Comparison of ENCODE assay signal across 8 cellular contexts in genomic region chr5:115168829-115169391, GRCh38. TPM values are rescaled to one million over a fixed set of nuclear protein-coding genes. Genes with fewer than 3 reads are reported as not detected.
DNase-seq lines count a peak whose midpoint lies in the region; ATAC-seq and TF ChIP-seq lines count a peak whose summit lies in the region.

No MANE protein-coding gene starts in this region.

- no peaks in the 10 kb centered on the region for H3K9me3 ChIP-seq in HEK293 (ENCODE audit: control insufficient read depth, insufficient read depth, low read depth, low read length)

- no peaks in the 10 kb centered on the region for H3K36me3 Mint-ChIP-seq in osteocyte (ENCODE audit: unreplicated experiment)

- no peak for TF ChIP-seq CTCF in HEK293 (tag by site-specific recombination; IDR thresholded peaks at IDR 0.05)
- TF ChIP-seq CTCF in fibroblast of villous mesenchyme (IDR thresholded peaks at IDR 0.05; ENCODE audit: insufficient read depth, low read depth, low read length) = no peak
- TF ChIP-seq CTCF in osteocyte (IDR thresholded peaks at IDR 0.05) = no peak

- DNase-seq in EL (peak; percentile 17), SW480 (ENCODE audit: low spot score) (peak; percentile 31), fibroblast of villous mesenchyme (ENCODE audit: low read depth) (no peak), osteocyte (ENCODE audit: extremely low spot score, unreplicated experiment) (no peak), HK-2 (ENCODE audit: unreplicated experiment) (no peak), NCI-H2107 (lab: John Stamatoyannopoulos, UW) (no peak)

- H3K4me1 ChIP-seq in HEK293 (ENCODE audit: control insufficient read depth, insufficient read depth, low read length) = peaks cover 4% of the 10 kb centered on the region; the same call in 1 of the 2 replicates

- no peak for ATAC-seq in GM19455 (IDR thresholded peaks at IDR 0.05; ENCODE audit: unreplicated experiment)

- H3K9me3 Mint-ChIP-seq in osteocyte (ENCODE audit: unreplicated experiment) = no peaks in the 10 kb centered on the region

- peak overlapping the region; percentile 94 for H3K4me3 ChIP-seq in HEK293 (ENCODE audit: low read depth, low read length)
- peak overlapping the region; percentile 82 for H3K4me3 ChIP-seq in fibroblast of villous mesenchyme (ENCODE audit: low read depth, low read length)

- CTCF ChIA-PET in HEK293 (lab: Yijun Ruan, JAX) = no interaction called here

- H3K27ac Mint-ChIP-seq in osteocyte (ENCODE audit: unreplicated experiment) = peak overlapping the region; percentile 80

- H3K4me3 Mint-ChIP-seq in osteocyte (ENCODE audit: unreplicated experiment) = peak overlapping the region; percentile 85

- H3K27ac ChIP-seq in HEK293 (ENCODE audit: extremely low read depth, low read depth, low read length) = peak overlapping the region; percentile 55; the same call in 1 of the 2 replicates

- POLR2A ChIA-PET in HEK293 (lab: Yijun Ruan, JAX) = interaction anchor here (0.6 to 1.1 kb wide), 5 partner anchors 11 to 405 kb away, joined by 3 to 6 read pairs (median 3); partner anchors contain the start of gene CCDC112

- H3K36me3 ChIP-seq in HEK293 (ENCODE audit: control insufficient read depth in 2 of 2, insufficient read depth in 1 of 2, low read length in 2 of 2) = peaks cover 0 to 3% of the 10 kb centered on the region in 2 experiments; a peak in 1 of 3 replicates

- H3K4me1 Mint-ChIP-seq in osteocyte (ENCODE audit: unreplicated experiment) = peaks cover 13% of the 10 kb centered on the region

- peaks cover 24% of the 10 kb centered on the region for H3K27me3 Mint-ChIP-seq in osteocyte (ENCODE audit: unreplicated experiment)

TF ChIP-seq in HEK293, 187 proteins besides CTCF, POLR2A, EP300 and RAD21:
- TF ChIP-seq ZBTB20 (tag by site-specific recombination; IDR thresholded peaks at IDR 0.05) (peak; percentile 63), ZSCAN30 (tag by site-specific recombination; IDR thresholded peaks at IDR 0.05) (peak; percentile 11; the same call in 1 of the 2 replicates), SCRT2 (tag by site-specific recombination; IDR thresholded peaks at IDR 0.05) (0 out of 2 replicates have a peak, but pooled peaks have one; percentile 43), ZBTB6 (tag by site-specific recombination; IDR thresholded peaks at IDR 0.05) (no peak), ZNF639 (tag by site-specific recombination; IDR thresholded peaks at IDR 0.05) (no peak), ZNF561 (tag by site-specific recombination; IDR thresholded peaks at IDR 0.05; ENCODE audit: borderline replicate concordance) (0 out of 2 replicates have a peak, but pooled peaks have one; percentile 48), ZNF707 (tag by site-specific recombination; IDR thresholded peaks at IDR 0.05) (no peak), ZNF660 (tag by site-specific recombination; IDR thresholded peaks at IDR 0.05) (peak; percentile 27; the same call in 1 of the 2 replicates), ZBTB1 (tag by site-specific recombination; IDR thresholded peaks at IDR 0.05) (no peak), ZNF830 (tag by site-specific recombination; IDR thresholded peaks at IDR 0.05; ENCODE audit: low read depth) (no peak)

RNA-seq across cellular contexts. Expression of gene TRIM36, which starts 0.8 kb away (rescaled TPM):
- total RNA-seq in fibroblast of villous mesenchyme (0.97 and 2.2 TPM in 2 replicates), osteocyte (11.1 and 13.3 TPM in 2 replicates)

Comparison
In these comparisons a context has a peak if more than half of its experiments do, and no peak if none do; other contexts are left out.
1. DNase-seq: peak in EL (single experiment) and SW480 (single experiment); none in fibroblast of villous mesenchyme (single experiment), osteocyte (single experiment), HK-2 (single experiment) and NCI-H2107 (single experiment).